Comparison of ENCODE assay signal across 26 cellular contexts in the genomic region with DNA sequence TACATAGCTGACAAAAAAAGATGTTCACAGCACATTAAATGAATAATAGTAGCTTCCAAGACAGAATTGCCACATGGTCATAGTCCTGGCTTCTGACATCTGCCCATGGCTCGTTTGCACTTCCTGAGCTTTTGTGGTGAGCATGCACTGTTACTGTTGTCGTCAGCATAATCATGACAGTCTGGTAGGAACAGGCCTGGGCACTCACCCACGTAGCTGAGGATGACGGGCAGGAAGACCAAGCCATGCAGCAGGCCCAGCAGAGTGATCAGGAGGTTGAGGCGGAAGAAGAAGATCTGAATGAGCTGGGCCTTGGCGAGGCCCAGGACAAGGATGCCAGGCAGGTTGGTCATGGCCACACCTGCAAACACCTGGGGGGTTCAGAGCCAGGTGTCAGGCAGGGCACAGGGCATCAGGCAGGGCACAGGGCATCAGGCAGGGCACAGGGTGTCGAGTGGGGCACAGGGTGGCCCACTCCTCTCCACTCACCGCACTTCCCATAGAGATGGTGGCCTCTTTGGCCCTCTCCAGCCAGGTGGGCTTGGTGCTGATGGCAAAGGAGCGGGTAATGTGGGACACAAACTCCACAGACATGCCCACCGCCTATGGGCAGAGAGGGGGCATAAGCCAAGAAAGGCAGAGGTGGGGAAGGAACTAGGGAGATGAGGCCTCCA. TPM values are rescaled to one million over a fixed set of nuclear protein-coding genes. Genes with fewer than 3 reads are reported as not detected.
"Had no signal": no experiment of that assay in that cellular context is flagged by ENCODE, and none has a peak within 500 bp of the region (broad histone marks: within the 10 kb centered on the region; RNA-seq: fewer than 3 reads in every experiment).

No MANE protein-coding gene starts in this region.

- H3K36me3 ChIP-seq: heart right ventricle, neural progenitor cell, prostate gland had no signal

- H3K9me3 ChIP-seq: body of pancreas, heart right ventricle, mucosa of descending colon, prostate gland, testis had no signal

- H3K9me3 Mint-ChIP-seq: activated CD4-positive, alpha-beta T cell treated with anti-CD3 and anti-CD28 coated beads, Interleukin-2, amount 10 ng/mL, durations not matched to agents 24 days and 14 days; activated CD8-positive, alpha-beta T cell treated with anti-CD3 and anti-CD28 coated beads for 36 hours; activated naive CD8-positive, alpha-beta T cell treated with anti-CD3 and anti-CD28 coated beads, Interleukin-2, amount 10 ng/mL, durations not matched to agents 7 days and 5 days; activated T-helper 17 cell treated with anti-CD3 and anti-CD28 coated beads, Interleukin-2, amount 50 U/mL, for 72 hours; immature natural killer cell; neural progenitor cell; stimulated activated naive CD8-positive, alpha-beta T cell treated with anti-CD3 and anti-CD28 coated beads, Interleukin-15, amount 100 ng/mL, for 72 hours had no signal

- H3K36me3 Mint-ChIP-seq: activated naive CD8-positive, alpha-beta T cell treated with anti-CD3 and anti-CD28 coated beads, Interleukin-2, amount 10 ng/mL, durations not matched to agents 7 days and 5 days; immature natural killer cell; naive B cell; neural progenitor cell had no signal

- H3K4me3 ChIP-seq: body of pancreas, dorsolateral prefrontal cortex, heart right ventricle, mucosa of descending colon, neural progenitor cell, prostate gland, testis had no signal

- H3K9ac ChIP-seq: neural progenitor cell had no signal

- H3K27me3 Mint-ChIP-seq: activated CD4-positive, alpha-beta T cell treated with anti-CD3 and anti-CD28 coated beads, Interleukin-2, amount 10 ng/mL, durations not matched to agents 24 days and 14 days had no signal

- H3K4me1 ChIP-seq: body of pancreas, heart right ventricle, neural progenitor cell, prostate gland, testis had no signal

- H3K4me1 Mint-ChIP-seq: activated CD4-positive, alpha-beta T cell treated with anti-CD3 and anti-CD28 coated beads, Interleukin-2, amount 10 ng/mL, durations not matched to agents 24 days and 14 days; activated T-helper 17 cell treated with anti-CD3 and anti-CD28 coated beads, Interleukin-2, amount 50 U/mL, for 72 hours; immature natural killer cell; naive B cell; neural progenitor cell; stimulated activated naive CD8-positive, alpha-beta T cell treated with anti-CD3 and anti-CD28 coated beads, Interleukin-15, amount 100 ng/mL, for 72 hours had no signal

- ATAC-seq: activated CD8-positive, alpha-beta T cell treated with anti-CD3 and anti-CD28 coated beads for 36 hours; activated T-helper 17 cell treated with anti-CD3 and anti-CD28 coated beads, Interleukin-2, amount 50 U/mL, for 72 hours; body of pancreas; heart right ventricle; mucosa of descending colon; right cardiac atrium; stimulated activated naive CD8-positive, alpha-beta T cell treated with anti-CD3 and anti-CD28 coated beads, Interleukin-15, amount 100 ng/mL, for 72 hours had no signal

- H3K4me3 Mint-ChIP-seq: activated CD4-positive, alpha-beta T cell treated with anti-CD3 and anti-CD28 coated beads, Interleukin-2, amount 10 ng/mL, durations not matched to agents 24 days and 14 days; activated CD8-positive, alpha-beta T cell treated with anti-CD3 and anti-CD28 coated beads for 36 hours; activated naive CD8-positive, alpha-beta T cell treated with anti-CD3 and anti-CD28 coated beads, Interleukin-2, amount 10 ng/mL, durations not matched to agents 7 days and 5 days; activated T-helper 17 cell treated with anti-CD3 and anti-CD28 coated beads, Interleukin-2, amount 50 U/mL, for 72 hours; immature natural killer cell; naive B cell; neural progenitor cell; stimulated activated naive CD8-positive, alpha-beta T cell treated with anti-CD3 and anti-CD28 coated beads, Interleukin-15, amount 100 ng/mL, for 72 hours had no signal

- H3K27me3 ChIP-seq: body of pancreas, dorsolateral prefrontal cortex, heart right ventricle, neural progenitor cell, testis had no signal

- DNase-seq: activated CD4-positive, alpha-beta T cell treated with anti-CD3 and anti-CD28 coated beads, Interleukin-2, amount 10 ng/mL, durations not matched to agents 24 days and 14 days; activated CD8-positive, alpha-beta T cell treated with anti-CD3 and anti-CD28 coated beads for 36 hours; activated naive CD4-positive, alpha-beta T cell treated with Interleukin-2 at 50 U/mL for 16 hours; activated naive CD8-positive, alpha-beta T cell treated with anti-CD3 and anti-CD28 coated beads, Interleukin-2, amount 10 ng/mL, durations not matched to agents 7 days and 5 days; activated T-cell treated with anti-CD3 and anti-CD28 coated beads, Interleukin-2, amount 50 U/mL, for 1 hour; amygdala; body of pancreas; central memory CD4-positive, alpha-beta T cell; dorsolateral prefrontal cortex; heart right ventricle; immature natural killer cell; mesenchymal stem cell; mucosa of descending colon; naive B cell; right cardiac atrium; stimulated activated CD4-positive, alpha-beta T cell treated with anti-CD3 and anti-CD28 coated beads, Interleukin-2, amount 100 ng/mL, for 48 hours; stimulated activated naive CD8-positive, alpha-beta T cell treated with anti-CD3 and anti-CD28 coated beads, Interleukin-15, amount 100 ng/mL, for 72 hours; T1000; testis had no signal

- H3K27ac ChIP-seq: body of pancreas, dorsolateral prefrontal cortex, heart right ventricle, neural progenitor cell, prostate gland, testis had no signal

- FAIRE-seq: colon had no signal

- H3K27ac Mint-ChIP-seq: activated CD4-positive, alpha-beta T cell treated with anti-CD3 and anti-CD28 coated beads, Interleukin-2, amount 10 ng/mL, durations not matched to agents 24 days and 14 days; activated CD8-positive, alpha-beta T cell treated with anti-CD3 and anti-CD28 coated beads for 36 hours; activated naive CD8-positive, alpha-beta T cell treated with anti-CD3 and anti-CD28 coated beads, Interleukin-2, amount 10 ng/mL, durations not matched to agents 7 days and 5 days; activated T-helper 17 cell treated with anti-CD3 and anti-CD28 coated beads, Interleukin-2, amount 50 U/mL, for 72 hours; immature natural killer cell; neural progenitor cell had no signal

RNA-seq across cellular contexts. Expression of a gene that starts 25.4 kb away (rescaled TPM):
- total RNA-seq: activated CD4-positive, alpha-beta T cell treated with anti-CD3 and anti-CD28 coated beads, Interleukin-2, amount 10 ng/mL, durations not matched to agents 24 days and 14 days; osteocyte; skeletal muscle tissue; T-helper 1 cell treated with Interleukin-12 subunit alpha and Interleukin-12 subunit beta and Interleukin-4 antibody, amounts not matched to agents 30 ng/mL and 1 ng/mL, for 36 hours had no signal
- polyA plus RNA-seq: immature natural killer cell had no signal
